ENCODE assay signal across 23 cellular contexts in genomic region chr10:24277277-24277676, GRCh38.
A peak's percentile ranks its signal among the peaks of the same experiment; 100 is the strongest.
DNase-seq lines count a peak whose midpoint lies in the region; ATAC-seq, FAIRE-seq and TF ChIP-seq lines count a peak whose summit lies in the region.
"Had no signal": no experiment of that assay in that cellular context is flagged by ENCODE, and none has a peak within 500 bp of the region (broad histone marks: within the 10 kb centered on the region; RNA-seq: fewer than 3 reads in every experiment).

No MANE protein-coding gene starts in this region.

- SMC1A ChIA-PET in GM12878 (lab: Charles Lee; ENCODE audit: uncharacterized antibody, unreplicated experiment) = interaction anchor here (0.8 to 1.0 kb wide), 3 partner anchors 12 to 50 kb away, joined by 3 read pairs; no protein-coding TSS in a partner anchor

- H3K36me3 ChIP-seq in heart left ventricle (no peaks in the 10 kb centered on the region), GM12878 (ENCODE audit: control insufficient read depth in 2 of 2, insufficient read depth in 2 of 2, low read length in 1 of 2) (no peaks in the 10 kb centered on the region), psoas muscle (ENCODE audit: insufficient read depth in 1 of 2, low read depth in 1 of 2) (peaks cover 0 to 2% of the 10 kb centered on the region in 2 donors), upper lobe of left lung (no peaks in the 10 kb centered on the region), WERI-Rb-1 (no peaks in the 10 kb centered on the region)
- H3K36me3 ChIP-seq: BE2C, SJSA1 had no signal

- in situ Hi-C loops in GM12878 (cut with MboI) = no loop called here

- WGBS in heart left ventricle, 4 donors = 88 to 100% (median 98%) methylated on average over 3 of the region's 3 CpGs
- 2% methylated on average over 3 of the region's 3 CpGs for WGBS in GM12878 (ENCODE audit: insufficient coverage, insufficient replicate concordance, low lambda C conversion rate, missing lambda C conversion rate)
- WGBS in psoas muscle, 3 donors = 81 to 94% (median 91%) methylated on average over 3 of the region's 3 CpGs
- WGBS in upper lobe of left lung, 2 donors = 87 to 88% methylated on average over 3 of the region's 3 CpGs

- H3K9me3 ChIP-seq in heart left ventricle (peaks cover 0 to 11% (median 0%) of the 10 kb centered on the region in 12 donors), GM12878 (replicated peaks; ENCODE audit: control insufficient read depth, insufficient read depth, low read length) (peaks cover 5% of the 10 kb centered on the region; the same call in 2 of the 3 replicates), psoas muscle (no peaks in the 10 kb centered on the region), upper lobe of left lung (no peaks in the 10 kb centered on the region), WERI-Rb-1 (ENCODE audit: severe bottlenecking) (no peaks in the 10 kb centered on the region)
- H3K9me3 ChIP-seq: BE2C, SJSA1 had no signal

- H3K27ac ChIP-seq in heart left ventricle (peak overlapping the region in 10 of 12 donors; percentile 7 to 85 (median 38)), GM12878 (ENCODE audit: control insufficient read depth, insufficient read depth) (no peak overlapping the region), psoas muscle (peak overlapping the region; percentile 76), upper lobe of left lung (peak overlapping the region in 3 of 4 donors; percentile 59 to 71 (median 61)), WERI-Rb-1 (no peak overlapping the region)
- H3K27ac ChIP-seq: KMS-11, RWPE1, SJSA1 had no signal

- no peaks in the 10 kb centered on the region for H3K79me2 ChIP-seq in GM12878 (ENCODE audit: control insufficient read depth, insufficient read depth, low read length)

- BruUV-seq in GM12878 (replicated peaks; lab: Mats Ljungman, UMichigan) = no TSS peak

- H3K4me3 ChIP-seq in heart left ventricle (no peak overlapping the region), GM12878 (no peak overlapping the region), psoas muscle (no peak overlapping the region), upper lobe of left lung (no peak overlapping the region), WERI-Rb-1 (ENCODE audit: low read depth, low read length) (no peak overlapping the region)
- H3K4me3 ChIP-seq: SJSA1 had no signal

- no peaks in the 10 kb centered on the region for H3K27me3 ChIP-seq in heart left ventricle
- no peaks in the 10 kb centered on the region for H3K27me3 ChIP-seq in GM12878 (replicated peaks in 1 of 2; ENCODE audit: control insufficient read depth in 2 of 2, insufficient read depth in 2 of 2, low read length in 1 of 2)
- no peaks in the 10 kb centered on the region for H3K27me3 ChIP-seq in psoas muscle (ENCODE audit: insufficient read depth in 3 of 3, low read length in 2 of 3)
- H3K27me3 ChIP-seq in upper lobe of left lung = no peaks in the 10 kb centered on the region
- no peaks in the 10 kb centered on the region for H3K27me3 ChIP-seq in WERI-Rb-1 (ENCODE audit: insufficient read depth, low read depth, severe bottlenecking)
- H3K27me3 ChIP-seq: BE2C, SJSA1 had no signal

- intact Hi-C loops in heart left ventricle (cut with DNase I) = no loop called here
- intact Hi-C loops in cardiac septum (cut with DNase I) = no loop called here
- intact Hi-C loops in GM12878 (cut with micrococcal nuclease; ENCODE audit: unreplicated experiment) = no loop called here
- intact Hi-C loops in psoas muscle (cut with DNase I) = loop anchor here in 1 of 2 donors (2.0 kb wide), 1 partner anchor 16 kb away; no protein-coding TSS in a partner anchor

- CTCF ChIA-PET in GM12878 (lab: Yijun Ruan, JAX) = no interaction called here

- ATAC-seq in heart left ventricle = no peak
- ATAC-seq in GM12878 = no peak; the same call in 2 of the 3 replicates
- ATAC-seq in psoas muscle = peak in 1 of 4 donors; percentile 4
- no peak for ATAC-seq in upper lobe of left lung (ENCODE audit: low FRiP score in 2 of 2)
- ATAC-seq in GM21381 (IDR thresholded peaks at IDR 0.05; ENCODE audit: unreplicated experiment) = no peak
- ATAC-seq: HepG2, PC-3 had no signal

- TF ChIP-seq CTCF in heart left ventricle (IDR thresholded peaks at IDR 0.05) = no peak
- no peak for TF ChIP-seq CTCF in GM12878 (IDR thresholded peaks at IDR 0.05 in 2 of 3, conservative IDR thresholded peaks at IDR 0.05 in 1 of 3; ENCODE audit: control insufficient read depth in 2 of 3, extremely low read depth in 1 of 3, insufficient read depth in 1 of 3, low read depth in 3 of 3, low read length in 3 of 3)
- no peak for TF ChIP-seq CTCF in psoas muscle (IDR thresholded peaks at IDR 0.05)
- TF ChIP-seq CTCF in upper lobe of left lung (IDR thresholded peaks at IDR 0.05) = no peak
- no peak for TF ChIP-seq CTCF in WERI-Rb-1 (IDR thresholded peaks at IDR 0.05; ENCODE audit: low read depth, low read length)

- TF ChIP-seq POLR2A in heart left ventricle (IDR thresholded peaks at IDR 0.05) (no peak), GM12878 (IDR thresholded peaks at IDR 0.05; ENCODE audit: low read depth, low read length) (no peak), upper lobe of left lung (IDR thresholded peaks at IDR 0.05) (no peak)

- H3K4me1 ChIP-seq in heart left ventricle (peaks cover 0 to 18% (median 0%) of the 10 kb centered on the region in 12 donors), GM12878 (ENCODE audit: control insufficient read depth, insufficient read depth, low read length) (no peaks in the 10 kb centered on the region; the same call in 1 of the 2 replicates), psoas muscle (peaks cover 26% of the 10 kb centered on the region), upper lobe of left lung (peaks cover 0 to 7% (median 0%) of the 10 kb centered on the region in 4 donors)
- H3K4me1 ChIP-seq: BE2C, SJSA1 had no signal

- no peak overlapping the region for H2AFZ ChIP-seq in GM12878 (ENCODE audit: control insufficient read depth, low read depth, low read length)

- RAD21 ChIA-PET in GM12878 (lab: Charles Lee; ENCODE audit: unreplicated experiment) = no interaction called here

- TF ChIP-seq EP300 in GM12878 (IDR thresholded peaks at IDR 0.05; ENCODE audit: borderline replicate concordance in 1 of 2, control insufficient read depth in 1 of 2, low read depth in 2 of 2, low read length in 2 of 2) (no peak), upper lobe of left lung (IDR thresholded peaks at IDR 0.05) (no peak)

- DNase-seq in heart left ventricle = no peak
- DNase-seq in cardiac septum (ENCODE audit: low spot score) = no peak
- DNase-seq in GM12878 (ENCODE audit: low read depth, low spot score) = no peak
- DNase-seq in psoas muscle = no peak
- no peak for DNase-seq in upper lobe of left lung
- DNase-seq in NCI-H524 (lab: John Stamatoyannopoulos, UW) = no peak
- DNase-seq in WERI-Rb-1 = no peak
- DNase-seq: 8988T; BE2C; Calu3; CD4-positive, alpha-beta T cell; H7; NCI-H1436; NCI-H2029 treated with DMSO at 0.1 percent for 48 hours; NCI-H2171 treated with DMSO at 0.1 percent for 48 hours; NCI-H82; PC-3 had no signal

- TF ChIP-seq RAD21 in GM12878 (IDR thresholded peaks at IDR 0.05; ENCODE audit: insufficient read depth, low read depth, low read length) = no peak

- H3K4me2 ChIP-seq in GM12878 (ENCODE audit: control insufficient read depth, insufficient read depth) = no peak overlapping the region
- H3K4me2 ChIP-seq: KMS-11 had no signal

- no peaks in the 10 kb centered on the region for H4K20me1 ChIP-seq in GM12878 (ENCODE audit: control insufficient read depth, insufficient read depth)

- no peak for FAIRE-seq in GM12878 (lab: Jason Lieb, UNC)
- FAIRE-seq: GM18507, HepG2 had no signal

- POLR2A ChIA-PET in GM12878 (lab: Charles Lee) = interaction anchor here (1.9 kb wide), 1 partner anchor 10 kb away, joined by 5 read pairs; no protein-coding TSS in a partner anchor

- no peak overlapping the region for H3K9ac ChIP-seq in GM12878 (ENCODE audit: control insufficient read depth, insufficient read depth, low read length)
- H3K9ac ChIP-seq: KMS-11 had no signal

TF ChIP-seq in GM12878, 131 proteins besides CTCF, POLR2A, EP300 and RAD21:
- TF ChIP-seq CBX5 (IDR thresholded peaks at IDR 0.05; ENCODE audit: low read depth) = 0 out of 2 replicates have a peak, but pooled peaks have one; percentile 34
- no peak for TF ChIP-seq ATF3 (IDR thresholded peaks at IDR 0.05; ENCODE audit: borderline replicate concordance, extremely low read depth, low read depth, low read length)
- TF ChIP-seq PBX3 (IDR thresholded peaks at IDR 0.05; ENCODE audit: insufficient replicate concordance, low read depth, low read length) = no peak
- no peak for TF ChIP-seq YY1 (IDR thresholded peaks at IDR 0.05; ENCODE audit: low read depth, low read length)

Comparison
In these comparisons a context has a peak if more than half of its experiments do, and no peak if none do; other contexts are left out.
1. H3K27ac ChIP-seq: peak in heart left ventricle (10 of 12), psoas muscle (single experiment) and upper lobe of left lung (3 of 4); none in GM12878 (single experiment) and WERI-Rb-1 (single experiment).